ENCODE assay signal across 1 cellular context in the genomic region with DNA sequence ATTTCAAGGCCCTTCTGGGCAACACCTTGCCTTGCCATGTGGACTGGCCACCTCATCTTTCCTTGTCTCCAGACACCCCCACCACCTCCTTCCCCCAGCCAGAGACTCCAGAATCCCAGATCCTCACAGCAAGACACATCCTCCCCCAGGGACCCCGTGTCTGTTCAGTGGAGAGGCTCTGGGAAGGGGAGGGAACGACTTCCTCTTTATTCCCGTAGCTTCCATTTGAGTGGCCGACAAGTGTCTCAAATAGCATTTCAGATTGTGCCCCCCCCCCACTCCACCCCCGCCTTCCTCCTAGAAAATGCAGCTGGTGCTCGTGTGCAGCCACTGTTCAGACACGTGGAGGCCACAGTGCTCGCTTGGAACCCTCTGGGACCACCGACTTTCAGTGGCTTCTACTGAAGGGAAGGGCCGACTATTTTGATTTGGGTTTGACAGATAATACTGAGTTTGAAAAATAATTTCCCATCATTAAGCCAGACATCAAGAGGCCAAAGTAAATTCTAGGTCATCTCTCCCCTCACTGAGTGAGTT.
TF ChIP-seq lines count a peak whose summit lies in the region.

No MANE protein-coding gene starts in this region.

TF ChIP-seq in GM12878, 131 proteins besides CTCF, POLR2A, EP300 and RAD21:
- TF ChIP-seq, protein P1, sequence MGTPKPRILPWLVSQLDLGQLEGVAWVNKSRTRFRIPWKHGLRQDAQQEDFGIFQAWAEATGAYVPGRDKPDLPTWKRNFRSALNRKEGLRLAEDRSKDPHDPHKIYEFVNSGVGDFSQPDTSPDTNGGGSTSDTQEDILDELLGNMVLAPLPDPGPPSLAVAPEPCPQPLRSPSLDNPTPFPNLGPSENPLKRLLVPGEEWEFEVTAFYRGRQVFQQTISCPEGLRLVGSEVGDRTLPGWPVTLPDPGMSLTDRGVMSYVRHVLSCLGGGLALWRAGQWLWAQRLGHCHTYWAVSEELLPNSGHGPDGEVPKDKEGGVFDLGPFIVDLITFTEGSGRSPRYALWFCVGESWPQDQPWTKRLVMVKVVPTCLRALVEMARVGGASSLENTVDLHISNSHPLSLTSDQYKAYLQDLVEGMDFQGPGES (IDR thresholded peaks at IDR 0.05) = no peak
- TF ChIP-seq MXI1 (IDR thresholded peaks at IDR 0.05; ENCODE audit: low read depth, low read length) (no peak), EGR1 (IDR thresholded peaks at IDR 0.05; ENCODE audit: borderline replicate concordance in 1 of 2, low read depth in 2 of 2, low read length in 2 of 2) (peak in 1 of 2 experiments; percentile 72; a peak in 1 of 3 replicates), TCF3 (IDR thresholded peaks at IDR 0.05; ENCODE audit: borderline replicate concordance, insufficient read depth, low read depth, low read length) (peak; percentile 27; the same call in 1 of the 2 replicates)
- TF ChIP-seq, protein P2, sequence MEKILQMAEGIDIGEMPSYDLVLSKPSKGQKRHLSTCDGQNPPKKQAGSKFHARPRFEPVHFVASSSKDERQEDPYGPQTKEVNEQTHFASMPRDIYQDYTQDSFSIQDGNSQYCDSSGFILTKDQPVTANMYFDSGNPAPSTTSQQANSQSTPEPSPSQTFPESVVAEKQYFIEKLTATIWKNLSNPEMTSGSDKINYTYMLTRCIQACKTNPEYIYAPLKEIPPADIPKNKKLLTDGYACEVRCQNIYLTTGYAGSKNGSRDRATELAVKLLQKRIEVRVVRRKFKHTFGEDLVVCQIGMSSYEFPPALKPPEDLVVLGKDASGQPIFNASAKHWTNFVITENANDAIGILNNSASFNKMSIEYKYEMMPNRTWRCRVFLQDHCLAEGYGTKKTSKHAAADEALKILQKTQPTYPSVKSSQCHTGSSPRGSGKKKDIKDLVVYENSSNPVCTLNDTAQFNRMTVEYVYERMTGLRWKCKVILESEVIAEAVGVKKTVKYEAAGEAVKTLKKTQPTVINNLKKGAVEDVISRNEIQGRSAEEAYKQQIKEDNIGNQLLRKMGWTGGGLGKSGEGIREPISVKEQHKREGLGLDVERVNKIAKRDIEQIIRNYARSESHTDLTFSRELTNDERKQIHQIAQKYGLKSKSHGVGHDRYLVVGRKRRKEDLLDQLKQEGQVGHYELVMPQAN (conservative IDR thresholded peaks at IDR 0.05) = no peak
